Comparison of ENCODE assay signal across 19 cellular contexts in the genomic region with DNA sequence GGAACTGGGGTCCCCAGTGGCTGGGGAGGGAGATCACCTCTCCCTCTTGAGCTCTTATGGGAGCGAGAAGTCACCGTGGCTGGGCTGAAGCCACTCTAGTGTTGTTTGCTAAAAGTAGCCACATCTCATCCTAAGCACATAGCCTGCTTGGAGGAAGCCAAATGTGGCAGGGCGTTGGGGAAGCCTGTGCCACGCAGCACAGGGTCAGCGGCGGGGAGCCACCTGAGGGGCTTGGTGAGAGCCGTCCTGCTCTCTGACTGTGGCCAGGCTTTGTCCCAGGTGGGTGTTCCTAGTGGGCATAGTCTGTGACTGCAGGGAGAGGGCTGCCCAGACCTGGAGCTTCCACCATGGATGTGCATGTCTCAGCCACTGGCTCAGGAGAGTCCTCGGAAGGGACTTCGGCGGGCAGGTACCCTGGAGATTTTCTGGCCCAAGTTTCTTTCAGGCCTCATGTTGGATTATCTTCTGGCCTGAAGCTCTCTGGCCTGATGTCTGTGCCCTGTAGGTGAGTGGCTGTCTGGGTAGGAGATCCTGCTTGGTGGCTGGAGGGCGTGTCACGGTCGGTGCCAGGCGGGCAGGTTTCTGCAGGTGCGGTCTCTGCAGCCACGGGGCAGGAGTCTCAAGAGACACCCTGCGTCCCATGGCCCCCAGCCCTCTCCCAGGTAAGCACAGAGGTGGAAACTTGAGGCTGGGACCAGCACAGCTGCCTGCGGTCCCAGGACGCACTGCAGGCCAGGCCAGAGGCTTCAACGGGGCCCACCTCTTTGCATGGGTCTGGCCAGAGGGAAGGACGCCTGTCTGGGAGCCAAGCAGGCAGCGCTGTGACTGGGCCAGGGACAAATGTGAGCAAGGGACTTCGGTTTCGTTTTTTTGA. TPM values are rescaled to one million over a fixed set of nuclear protein-coding genes. Genes with fewer than 3 reads are reported as not detected.
DNase-seq lines count a peak whose midpoint lies in the region; ATAC-seq, FAIRE-seq and TF ChIP-seq lines count a peak whose summit lies in the region.
"Had no signal": no experiment of that assay in that cellular context is flagged by ENCODE, and none has a peak within 500 bp of the region (broad histone marks: within the 10 kb centered on the region; RNA-seq: fewer than 3 reads in every experiment).

No MANE protein-coding gene starts in this region.

- H3K4me3 ChIP-seq in GM23338 (no peak overlapping the region), endodermal cell (ENCODE audit: low read length) (no peak overlapping the region), HepG2 (replicated peaks in 1 of 3; ENCODE audit: insufficient read depth in 1 of 3, low read depth in 2 of 3, low read length in 3 of 3) (no peak overlapping the region), sigmoid colon (no peak overlapping the region)
- H3K4me3 ChIP-seq: pancreas had no signal

- H3K27me3 Mint-ChIP-seq in GM23338 (ENCODE audit: insufficient read depth, low read depth, poor library complexity), result peaks cover 11% of the 10 kb centered on the region
- no peaks in the 10 kb centered on the region for H3K27me3 Mint-ChIP-seq in endodermal cell (ENCODE audit: insufficient read depth)

- H3K9me2 ChIP-seq in GM23338 (ENCODE audit: insufficient read depth), result no peaks in the 10 kb centered on the region

- no TSS peak for BruUV-seq in HepG2 (replicated peaks; lab: Mats Ljungman, UMichigan)

- in situ Hi-C loops in HepG2 (cut with HindIII; ENCODE audit: extremely low pct_ligation_motif_present, low pct_unique_long_range_greater_than_20kb), result no loop called here

- no peaks in the 10 kb centered on the region for H3K9me3 ChIP-seq in endodermal cell (ENCODE audit: control insufficient read depth, low read length)
- H3K9me3 ChIP-seq in HepG2 (ENCODE audit: low read length), result no peaks in the 10 kb centered on the region
- no peaks in the 10 kb centered on the region for H3K9me3 ChIP-seq in sigmoid colon
- H3K9me3 ChIP-seq: pancreas had no signal

- H3K4me1 ChIP-seq in GM23338 (ENCODE audit: insufficient read depth) (no peaks in the 10 kb centered on the region), endodermal cell (ENCODE audit: control insufficient read depth, insufficient read depth, low read length) (no peaks in the 10 kb centered on the region), HepG2 (ENCODE audit: insufficient read depth, low read length) (peaks cover 5% of the 10 kb centered on the region; the same call in 1 of the 2 replicates), sigmoid colon (peaks cover 0 to 23% (median 15%) of the 10 kb centered on the region in 4 donors)
- H3K4me1 ChIP-seq: pancreas had no signal

- no peak for TF ChIP-seq RAD21 in HepG2 (CRISPR knock-in tag; IDR thresholded peaks at IDR 0.05)

- 0 out of 2 replicates have a peak, but pooled peaks cover 3% of the 10 kb centered on the region for H3F3A ChIP-seq in GM23338 (replicated peaks; ENCODE audit: low read depth)

- no peak for TF ChIP-seq CTCF in GM23338 (conservative IDR thresholded peaks at IDR 0.05; ENCODE audit: low read depth in 2 of 2)
- no peak for TF ChIP-seq CTCF in endodermal cell (conservative IDR thresholded peaks at IDR 0.05)
- TF ChIP-seq CTCF in HepG2 (CRISPR knock-in tag; IDR thresholded peaks at IDR 0.05), result no peak
- TF ChIP-seq CTCF in sigmoid colon (IDR thresholded peaks at IDR 0.05), result no peak

- H3K36me3 Mint-ChIP-seq in GM23338 (ENCODE audit: low read depth), result no peaks in the 10 kb centered on the region; the same call in 2 of the 3 replicates
- no peaks in the 10 kb centered on the region for H3K36me3 Mint-ChIP-seq in endodermal cell (ENCODE audit: low read depth)

- no peak for FAIRE-seq in HepG2 (lab: Jason Lieb, UNC)
- FAIRE-seq: pancreas had no signal

- WGBS in endodermal cell (ENCODE audit: insufficient coverage in 1 of 2, insufficient read length in 1 of 2), 2 experiments, result 89 to 92% methylated on average over 14 to 24 of the region's 24 CpGs
- 70% methylated on average over 9 of the region's 24 CpGs for WGBS in HepG2 (ENCODE audit: low lambda C conversion rate)
- 61 to 85% methylated on average over 24 of the region's 24 CpGs for WGBS in sigmoid colon, 2 donors

- H3K79me2 ChIP-seq in GM23338 (replicated peaks; ENCODE audit: insufficient read depth) (no peaks in the 10 kb centered on the region), HepG2 (ENCODE audit: insufficient read depth, low read length) (no peaks in the 10 kb centered on the region)

- H3K27me3 ChIP-seq in GM23338 (ENCODE audit: insufficient read depth), result no peaks in the 10 kb centered on the region
- H3K27me3 ChIP-seq in endodermal cell (ENCODE audit: control insufficient read depth, insufficient read depth, low read length, poor library complexity, severe bottlenecking), result no peaks in the 10 kb centered on the region
- peaks cover 3 to 41% of the 10 kb centered on the region in 2 experiments for H3K27me3 ChIP-seq in HepG2 (ENCODE audit: control insufficient read depth in 1 of 2, insufficient read depth in 2 of 2, low read length in 2 of 2)
- no peaks in the 10 kb centered on the region for H3K27me3 ChIP-seq in sigmoid colon
- H3K27me3 ChIP-seq: pancreas had no signal

- TF ChIP-seq POLR2A in HepG2 (IDR thresholded peaks at IDR 0.05; ENCODE audit: insufficient read depth in 1 of 2, low read depth in 2 of 2, low read length in 2 of 2) (no peak), sigmoid colon (IDR thresholded peaks at IDR 0.05) (no peak)

- H3K27ac Mint-ChIP-seq in GM23338 (peak overlapping the region; percentile 72; the same call in 1 of the 2 replicates), endodermal cell (no peak overlapping the region)

- H3K4me2 ChIP-seq in GM23338, result no peak overlapping the region
- H3K4me2 ChIP-seq in HepG2 (ENCODE audit: low read depth, low read length), result no peak overlapping the region

- H3K4me3 Mint-ChIP-seq in GM23338 (no peak overlapping the region), endodermal cell (no peak overlapping the region)
- H3K4me3 Mint-ChIP-seq: effector memory CD8-positive, alpha-beta T cell had no signal

- intact Hi-C loops in HepG2 (cut with micrococcal nuclease; ENCODE audit: unreplicated experiment) (no loop called here), sigmoid colon (cut with DNase I) (no loop called here)

- TF ChIP-seq EP300 in HepG2 (IDR thresholded peaks at IDR 0.05; ENCODE audit: low read depth in 2 of 2, low read length in 2 of 2) (no peak), HepG2 (CRISPR knock-in tag; IDR thresholded peaks at IDR 0.05; ENCODE audit: borderline replicate concordance) (no peak), sigmoid colon (IDR thresholded peaks at IDR 0.05) (no peak)

- DNase-seq in GM23338 (ENCODE audit: low spot score), result no peak
- no peak for DNase-seq in endodermal cell
- no peak for DNase-seq in HepG2 (ENCODE audit: low spot score)
- peak; percentile 62 for DNase-seq in sigmoid colon
- no peak for DNase-seq in left lobe of liver (ENCODE audit: low spot score)
- no peak for DNase-seq in NCI-H1092 (lab: John Stamatoyannopoulos, UW)
- DNase-seq in middle frontal gyrus (ENCODE audit: extremely low spot score, low spot score), result no peak
- DNase-seq: activated naive CD4-positive, alpha-beta T cell; effector memory CD8-positive, alpha-beta T cell; hippocampal formation; MV-4-11; NCI-H2029; NCI-H446 treated with DMSO at 0.1 percent for 48 hours; NK-92 treated with Interleukin-12 subunit alpha and Interleukin-12 subunit beta, amount 100 ng/mL, for 24 hours; stimulated activated CD4-positive, alpha-beta T cell treated with anti-CD3 and anti-CD28 coated beads, Interleukin-12 subunit alpha, Interleukin-12 subunit beta, amount 100 ng/mL, for 4 hours; stimulated activated naive CD4-positive, alpha-beta T cell; trophoblast cell had no signal

- H3K27ac ChIP-seq in GM23338 (ENCODE audit: low read depth) (no peak overlapping the region), endodermal cell (ENCODE audit: low read depth, low read length) (peak overlapping the region; percentile 16), HepG2 (ENCODE audit: extremely low read length, insufficient read depth, low read length) (no peak overlapping the region), sigmoid colon (peak overlapping the region in 3 of 4 donors; percentile 18 to 55 (median 29))
- H3K27ac ChIP-seq: pancreas had no signal

- POLR2A ChIA-PET in HepG2 (lab: Yijun Ruan, JAX), result no interaction called here

- H3K4me1 Mint-ChIP-seq in GM23338 (peaks cover 5% of the 10 kb centered on the region; the same call in 2 of the 3 replicates), endodermal cell (no peaks in the 10 kb centered on the region)

- CTCF ChIA-PET in HepG2 (lab: Yijun Ruan, JAX; ENCODE audit: low intra/inter-chr PET ratio, low total read pairs), result no interaction called here

- ATAC-seq in GM23338, result no peak
- ATAC-seq in HepG2, result peak; percentile 32; the same call in 2 of the 3 replicates
- no peak for ATAC-seq in left lobe of liver
- ATAC-seq in HG02973 (IDR thresholded peaks at IDR 0.05; ENCODE audit: unreplicated experiment), result no peak
- ATAC-seq: effector memory CD8-positive, alpha-beta T cell had no signal

- H3K9me3 Mint-ChIP-seq in GM23338, result peaks cover 3% of the 10 kb centered on the region; the same call in 1 of the 3 replicates
- no peaks in the 10 kb centered on the region for H3K9me3 Mint-ChIP-seq in endodermal cell
- H3K9me3 Mint-ChIP-seq: effector memory CD8-positive, alpha-beta T cell had no signal

- no peaks in the 10 kb centered on the region for H3K36me3 ChIP-seq in GM23338 (ENCODE audit: insufficient read depth)
- H3K36me3 ChIP-seq in endodermal cell (ENCODE audit: control insufficient read depth, insufficient read depth, low read length), result no peaks in the 10 kb centered on the region
- no peaks in the 10 kb centered on the region for H3K36me3 ChIP-seq in HepG2 (replicated peaks in 1 of 2; ENCODE audit: control insufficient read depth in 1 of 2, insufficient read depth in 2 of 2, low read length in 2 of 2)
- no peaks in the 10 kb centered on the region for H3K36me3 ChIP-seq in sigmoid colon
- H3K36me3 ChIP-seq: pancreas had no signal

- H3K9ac ChIP-seq in endodermal cell (ENCODE audit: extremely low read depth, low read length, poor library complexity, severe bottlenecking) (no peak overlapping the region), HepG2 (ENCODE audit: insufficient read depth, low read depth, low read length) (no peak overlapping the region)

- H2AFZ ChIP-seq in GM23338, result no peak overlapping the region
- H2AFZ ChIP-seq in HepG2 (ENCODE audit: low read length), result no peak overlapping the region

- H4K20me1 ChIP-seq in GM23338 (replicated peaks; ENCODE audit: insufficient read depth) (no peaks in the 10 kb centered on the region), HepG2 (ENCODE audit: insufficient read depth, low read length) (no peaks in the 10 kb centered on the region)

RNA-seq across cellular contexts. Expression of gene MORN1, which starts 38.8 kb away (rescaled TPM):
- 6.6 and 11.1 TPM in 2 replicates for total RNA-seq in GM23338 (2014; rRNA removed; shearing (Covaris generic))
- polyA plus RNA-seq in GM23338 (2016; fragmentation: Nextera tagmentation; extraction: Ambion mirVana), result 4.7 and 4.8 TPM in 2 replicates
- 10 to 100 TPM; 21.3 to 24.9 TPM for total RNA-seq in endodermal cell
- polyA plus RNA-seq in endodermal cell (2013, experiment 1 of 2), result 10.8 TPM
- polyA plus RNA-seq in endodermal cell (2013, experiment 2 of 2), result 8.9 TPM
- 3.9 and 6.5 TPM in 2 replicates for total RNA-seq in HepG2 (2016; rRNA removed; fragmentation: Illumina TruSeq; extraction: Trizol)
- 1.5 and 2.2 TPM in 2 replicates for total RNA-seq in HepG2 (2016; cell fraction: cytosol; rRNA removed; fragmentation: Illumina TruSeq; extraction: Trizol; ENCODE audit: low read depth)
- total RNA-seq in HepG2 (2016; cell fraction: insoluble cytoplasmic fraction; rRNA removed; fragmentation: Illumina TruSeq; extraction: Trizol), result 3.5 and 5.4 TPM in 2 replicates
- 1.7 and 1.8 TPM in 2 replicates for total RNA-seq in HepG2 (2016; cell fraction: membrane; rRNA removed; fragmentation: Illumina TruSeq; extraction: Trizol)
- total RNA-seq in HepG2 (2016; cell fraction: nucleus; rRNA removed; fragmentation: Illumina TruSeq; extraction: Trizol), result 6.4 and 6.8 TPM in 2 replicates
- 2.6 and 3.1 TPM in 2 replicates for polyA plus RNA-seq in HepG2 (2011; rRNA removed)
- 2.5 and 3.1 TPM in 2 replicates for polyA plus RNA-seq in HepG2 (2011; cell fraction: cytosol; rRNA removed)
- 7.8 and 8.8 TPM in 2 replicates for polyA plus RNA-seq in HepG2 (2011; cell fraction: nucleus; rRNA removed)
- 1.3 and 1.7 TPM in 2 replicates for polyA plus RNA-seq in HepG2 (2012)
- 0.84 and 1.9 TPM in 2 replicates for polyA plus RNA-seq in HepG2 (2016; cell fraction: cytosol; fragmentation: Illumina TruSeq; extraction: Trizol; ENCODE audit: low read depth)
- polyA plus RNA-seq in HepG2 (2016; cell fraction: insoluble cytoplasmic fraction; fragmentation: Illumina TruSeq; extraction: Trizol; ENCODE audit: low read depth), result 2.3 and 3.3 TPM in 2 replicates
- 0.73 and 1.3 TPM in 2 replicates for polyA plus RNA-seq in HepG2 (2016; cell fraction: membrane; fragmentation: Illumina TruSeq; extraction: Trizol; ENCODE audit: low read depth)
- polyA plus RNA-seq in HepG2 (2016; cell fraction: nucleus; fragmentation: Illumina TruSeq; extraction: Trizol; ENCODE audit: insufficient read depth, low read depth), result 8.2 and 9.2 TPM in 2 replicates
- polyA minus RNA-seq in HepG2 (2011; rRNA and poly(A)+ RNA removed; ENCODE audit: low replicate concordance), result 6.7 and 28.4 TPM in 2 replicates
- 1.3 and 3.0 TPM in 2 replicates for polyA minus RNA-seq in HepG2 (2011; cell fraction: cytosol; rRNA and poly(A)+ RNA removed)
- 7.5 and 8.9 TPM in 2 replicates for polyA minus RNA-seq in HepG2 (2011; cell fraction: nucleus; rRNA and poly(A)+ RNA removed)
- 1 to 10 TPM; 6.2 to 9.1 (median 6.7) TPM for total RNA-seq in sigmoid colon
- polyA plus RNA-seq in sigmoid colon, result 1 to 10 TPM; 2.4 to 9.1 (median 2.5) TPM
- 6.7 TPM for total RNA-seq in left lobe of liver

RNA-seq across cellular contexts. Expression of gene RER1, which starts 39.1 kb away (rescaled TPM):
- 50.9 and 58.4 TPM in 2 replicates for total RNA-seq in GM23338 (2014; rRNA removed; shearing (Covaris generic))
- polyA plus RNA-seq in GM23338 (2016; fragmentation: Nextera tagmentation; extraction: Ambion mirVana), result 91.9 and 99.5 TPM in 2 replicates
- total RNA-seq in endodermal cell, result 100 to 1,000 TPM; 114 TPM
- polyA plus RNA-seq in endodermal cell (2013, experiment 1 of 2), result 68.8 TPM
- polyA plus RNA-seq in endodermal cell (2013, experiment 2 of 2), result 63.1 TPM
- total RNA-seq in HepG2 (2016; rRNA removed; fragmentation: Illumina TruSeq; extraction: Trizol), result 83.9 and 128 TPM in 2 replicates
- total RNA-seq in HepG2 (2016; cell fraction: cytosol; rRNA removed; fragmentation: Illumina TruSeq; extraction: Trizol; ENCODE audit: low read depth), result 51.3 and 72.8 TPM in 2 replicates
- 89.5 and 137 TPM in 2 replicates for total RNA-seq in HepG2 (2016; cell fraction: insoluble cytoplasmic fraction; rRNA removed; fragmentation: Illumina TruSeq; extraction: Trizol)
- total RNA-seq in HepG2 (2016; cell fraction: membrane; rRNA removed; fragmentation: Illumina TruSeq; extraction: Trizol), result 77.4 and 86.1 TPM in 2 replicates
- total RNA-seq in HepG2 (2016; cell fraction: nucleus; rRNA removed; fragmentation: Illumina TruSeq; extraction: Trizol), result 76.0 and 95.5 TPM in 2 replicates
- polyA plus RNA-seq in HepG2 (2011; rRNA removed), result 135 and 164 TPM in 2 replicates
- 82.7 and 131 TPM in 2 replicates for polyA plus RNA-seq in HepG2 (2011; cell fraction: cytosol; rRNA removed)
- polyA plus RNA-seq in HepG2 (2011; cell fraction: nucleus; rRNA removed), result 155 and 197 TPM in 2 replicates
- 64.5 and 73.8 TPM in 2 replicates for polyA plus RNA-seq in HepG2 (2012)
- polyA plus RNA-seq in HepG2 (2016; cell fraction: cytosol; fragmentation: Illumina TruSeq; extraction: Trizol; ENCODE audit: low read depth), result 84.3 and 98.6 TPM in 2 replicates
- 87.8 and 97.0 TPM in 2 replicates for polyA plus RNA-seq in HepG2 (2016; cell fraction: insoluble cytoplasmic fraction; fragmentation: Illumina TruSeq; extraction: Trizol; ENCODE audit: low read depth)
- 69.1 and 85.3 TPM in 2 replicates for polyA plus RNA-seq in HepG2 (2016; cell fraction: membrane; fragmentation: Illumina TruSeq; extraction: Trizol; ENCODE audit: low read depth)
- 191 and 194 TPM in 2 replicates for polyA plus RNA-seq in HepG2 (2016; cell fraction: nucleus; fragmentation: Illumina TruSeq; extraction: Trizol; ENCODE audit: insufficient read depth, low read depth)
- polyA minus RNA-seq in HepG2 (2011; rRNA and poly(A)+ RNA removed; ENCODE audit: low replicate concordance), result 95.9 and 234 TPM in 2 replicates
- 32.9 and 45.5 TPM in 2 replicates for polyA minus RNA-seq in HepG2 (2011; cell fraction: cytosol; rRNA and poly(A)+ RNA removed)
- polyA minus RNA-seq in HepG2 (2011; cell fraction: nucleus; rRNA and poly(A)+ RNA removed), result 23.3 and 29.3 TPM in 2 replicates
- total RNA-seq in sigmoid colon, result 10 to 100 TPM; 49.0 to 56.2 (median 50.7) TPM
- polyA plus RNA-seq in sigmoid colon, result 100 to 1,000 TPM in 1 of 3 donors, 10 to 100 TPM in 2; 40.8 to 113 (median 52.2) TPM
- 163 TPM for total RNA-seq in left lobe of liver

RNA-seq across cellular contexts. Expression of gene PEX10, which starts 59.8 kb away (rescaled TPM):
- total RNA-seq in GM23338 (2014; rRNA removed; shearing (Covaris generic)), result 43.3 and 53.9 TPM in 2 replicates
- polyA plus RNA-seq in GM23338 (2016; fragmentation: Nextera tagmentation; extraction: Ambion mirVana) (15.0 and 15.9 TPM in 2 replicates), HepG2 (2011; rRNA removed) (16.1 and 21.0 TPM in 2 replicates), sigmoid colon (10 to 100 TPM in 2 of 3 donors, 1 to 10 TPM in 1; 9.9 to 21.9 (median 12.6) TPM)
- total RNA-seq in endodermal cell (10 to 100 TPM; 35.6 TPM), HepG2 (2016; rRNA removed; fragmentation: Illumina TruSeq; extraction: Trizol) (38.3 and 39.6 TPM in 2 replicates), sigmoid colon (10 to 100 TPM; 12.8 to 17.0 (median 15.0) TPM), left lobe of liver (10.3 TPM)
- polyA plus RNA-seq in endodermal cell (2013, experiment 1 of 2), result 25.1 TPM
- 23.8 TPM for polyA plus RNA-seq in endodermal cell (2013, experiment 2 of 2)
- total RNA-seq in HepG2 (2016; cell fraction: cytosol; rRNA removed; fragmentation: Illumina TruSeq; extraction: Trizol; ENCODE audit: low read depth), result 20.2 and 25.8 TPM in 2 replicates
- 37.8 and 38.9 TPM in 2 replicates for total RNA-seq in HepG2 (2016; cell fraction: insoluble cytoplasmic fraction; rRNA removed; fragmentation: Illumina TruSeq; extraction: Trizol)
- 53.4 and 59.7 TPM in 2 replicates for total RNA-seq in HepG2 (2016; cell fraction: membrane; rRNA removed; fragmentation: Illumina TruSeq; extraction: Trizol)
- 27.1 and 27.5 TPM in 2 replicates for total RNA-seq in HepG2 (2016; cell fraction: nucleus; rRNA removed; fragmentation: Illumina TruSeq; extraction: Trizol)
- polyA plus RNA-seq in HepG2 (2011; cell fraction: cytosol; rRNA removed), result 16.3 and 20.9 TPM in 2 replicates
- 49.0 and 57.5 TPM in 2 replicates for polyA plus RNA-seq in HepG2 (2011; cell fraction: nucleus; rRNA removed)
- 13.3 and 14.5 TPM in 2 replicates for polyA plus RNA-seq in HepG2 (2012)
- 27.1 and 37.0 TPM in 2 replicates for polyA plus RNA-seq in HepG2 (2016; cell fraction: cytosol; fragmentation: Illumina TruSeq; extraction: Trizol; ENCODE audit: low read depth)
- 36.5 and 40.8 TPM in 2 replicates for polyA plus RNA-seq in HepG2 (2016; cell fraction: insoluble cytoplasmic fraction; fragmentation: Illumina TruSeq; extraction: Trizol; ENCODE audit: low read depth)
- polyA plus RNA-seq in HepG2 (2016; cell fraction: membrane; fragmentation: Illumina TruSeq; extraction: Trizol; ENCODE audit: low read depth), result 47.4 and 49.9 TPM in 2 replicates
- polyA plus RNA-seq in HepG2 (2016; cell fraction: nucleus; fragmentation: Illumina TruSeq; extraction: Trizol; ENCODE audit: insufficient read depth, low read depth), result 44.7 and 46.3 TPM in 2 replicates
- polyA minus RNA-seq in HepG2 (2011; rRNA and poly(A)+ RNA removed; ENCODE audit: low replicate concordance), result 15.3 and 46.5 TPM in 2 replicates
- polyA minus RNA-seq in HepG2 (2011; cell fraction: cytosol; rRNA and poly(A)+ RNA removed), result 9.7 and 12.0 TPM in 2 replicates
- 18.4 and 20.1 TPM in 2 replicates for polyA minus RNA-seq in HepG2 (2011; cell fraction: nucleus; rRNA and poly(A)+ RNA removed)

Comparison
In these comparisons a context has a peak if more than half of its experiments do, and no peak if none do; other contexts are left out.
1. H3K27ac ChIP-seq: peak in endodermal cell (single experiment) and sigmoid colon (3 of 4); none in GM23338 (single experiment) and HepG2 (single experiment).